In genomic region chr3:167372138-167372537, GRCh38 we compare ENCODE assay signal across 26 cellular contexts. TPM values are rescaled to one million over a fixed set of nuclear protein-coding genes. Genes with fewer than 3 reads are reported as not detected.
"Had no signal": no experiment of that assay in that cellular context is flagged by ENCODE, and none has a peak within 500 bp of the region (broad histone marks: within the 10 kb centered on the region; RNA-seq: fewer than 3 reads in every experiment).

No MANE protein-coding gene starts in this region.

- FAIRE-seq: astrocyte, RCC 7860 had no signal

- H3K27ac ChIP-seq: cardiac muscle cell, SJSA1 had no signal

- H3K4me3 ChIP-seq: cardiac muscle cell, SJSA1 had no signal

- H3K27me3 ChIP-seq: cardiac muscle cell, SJSA1 had no signal

- H3K4me1 ChIP-seq: SJSA1 had no signal

- H3K9me3 ChIP-seq: SJSA1 had no signal

- DNase-seq: activated B cell treated with CpG ODN at 0.5 μM for 24 hours; activated CD4-positive, alpha-beta memory T cell treated with anti-CD3 and anti-CD28 coated beads for 36 hours; activated CD4-positive, alpha-beta T cell treated with anti-CD3 and anti-CD28 coated beads, Interleukin-2, amount 10 ng/mL, durations not matched to agents 7 days and 5 days; activated CD8-positive, alpha-beta memory T cell treated with anti-CD3 and anti-CD28 coated beads for 24 hours; activated effector memory CD4-positive, alpha-beta T cell treated with anti-CD3 and anti-CD28 coated beads, Interleukin-2, amount 50 U/mL, for 16 hours; activated naive CD4-positive, alpha-beta T cell treated with anti-CD3 and anti-CD28 coated beads for 36 hours; activated T-cell treated with anti-CD3 and anti-CD28 coated beads, Interleukin-2, amount 50 U/mL, for 4 hours; amygdala; KG1; NCI-H1048; NCI-H146; NCI-H187 treated with DMSO at 0.1 percent for 48 hours; NCI-H2081 treated with DMSO at 0.1 percent for 48 hours; NCI-H2227 treated with DMSO at 0.1 percent for 48 hours; NCI-H446 treated with DMSO at 0.1 percent for 48 hours; NCI-H524 treated with DMSO at 0.1 percent for 48 hours; NCI-H82; SHP77; T-helper 17 cell; T-helper 9 cell had no signal

- ATAC-seq: activated T-cell treated with anti-CD3 and anti-CD28 coated beads, Interleukin-2, amount 50 U/mL, for 4 hours; T-helper 17 cell had no signal

- H3K36me3 ChIP-seq: cardiac muscle cell, SJSA1 had no signal

RNA-seq across cellular contexts. Expression of gene ZBBX, which starts 8.0 kb away (rescaled TPM):
- total RNA-seq: activated B cell treated with CpG ODN at 0.5 μM for 24 hours; activated CD4-positive, alpha-beta memory T cell treated with anti-CD3 and anti-CD28 coated beads for 36 hours; activated CD4-positive, alpha-beta T cell treated with anti-CD3 and anti-CD28 coated beads, Interleukin-2, amount 10 ng/mL, durations not matched to agents 7 days and 5 days; activated naive CD4-positive, alpha-beta T cell treated with anti-CD3 and anti-CD28 coated beads for 36 hours; activated T-cell treated with anti-CD3 and anti-CD28 coated beads, Interleukin-2, amount 50 U/mL, for 4 hours; LHCN-M2; M059J; SJSA1; T-helper 17 cell had no signal
